2 cellular contexts compared by ENCODE assay signal in the genomic region with DNA sequence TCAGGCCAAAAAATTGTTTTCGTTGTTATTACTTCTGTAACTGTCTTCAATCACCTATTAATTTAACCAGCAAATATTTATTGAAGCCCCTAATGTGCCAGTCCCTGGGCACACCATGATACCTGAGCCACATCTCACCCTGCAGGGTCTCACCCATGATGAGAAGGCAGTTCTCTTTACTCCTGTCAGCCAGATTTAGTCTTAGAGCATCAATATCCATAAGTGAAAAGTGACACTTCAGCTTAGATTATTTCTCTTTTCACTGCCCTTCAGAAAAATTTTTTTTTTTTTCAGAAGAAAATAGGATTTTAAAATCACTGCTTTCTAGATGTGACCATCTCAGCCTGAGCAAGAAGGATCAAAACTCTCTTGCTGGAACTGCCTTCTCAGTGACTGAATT.
TF ChIP-seq lines count a peak whose summit lies in the region.

No MANE protein-coding gene starts in this region.

TF ChIP-seq in SK-N-SH, 30 proteins besides CTCF, POLR2A, EP300 and RAD21 (continued from another document):
- TF ChIP-seq, protein P1, sequence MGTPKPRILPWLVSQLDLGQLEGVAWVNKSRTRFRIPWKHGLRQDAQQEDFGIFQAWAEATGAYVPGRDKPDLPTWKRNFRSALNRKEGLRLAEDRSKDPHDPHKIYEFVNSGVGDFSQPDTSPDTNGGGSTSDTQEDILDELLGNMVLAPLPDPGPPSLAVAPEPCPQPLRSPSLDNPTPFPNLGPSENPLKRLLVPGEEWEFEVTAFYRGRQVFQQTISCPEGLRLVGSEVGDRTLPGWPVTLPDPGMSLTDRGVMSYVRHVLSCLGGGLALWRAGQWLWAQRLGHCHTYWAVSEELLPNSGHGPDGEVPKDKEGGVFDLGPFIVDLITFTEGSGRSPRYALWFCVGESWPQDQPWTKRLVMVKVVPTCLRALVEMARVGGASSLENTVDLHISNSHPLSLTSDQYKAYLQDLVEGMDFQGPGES (IDR thresholded peaks at IDR 0.05; ENCODE audit: low read depth, low read length): no peak
- no peak for TF ChIP-seq NFIC (IDR thresholded peaks at IDR 0.05; ENCODE audit: borderline replicate concordance)

TF ChIP-seq in SK-N-SH treated with all-trans-retinoic acid at 6 μM for 48 hours, 23 proteins besides CTCF, POLR2A, EP300 and RAD21 (continued from another document):
- TF ChIP-seq PATZ1 (CRISPR knock-in tag; IDR thresholded peaks at IDR 0.05; ENCODE audit: borderline replicate concordance) (no peak), TCF4 (CRISPR knock-in tag; IDR thresholded peaks at IDR 0.05; ENCODE audit: borderline replicate concordance) (no peak)
- TF ChIP-seq, protein P2, sequence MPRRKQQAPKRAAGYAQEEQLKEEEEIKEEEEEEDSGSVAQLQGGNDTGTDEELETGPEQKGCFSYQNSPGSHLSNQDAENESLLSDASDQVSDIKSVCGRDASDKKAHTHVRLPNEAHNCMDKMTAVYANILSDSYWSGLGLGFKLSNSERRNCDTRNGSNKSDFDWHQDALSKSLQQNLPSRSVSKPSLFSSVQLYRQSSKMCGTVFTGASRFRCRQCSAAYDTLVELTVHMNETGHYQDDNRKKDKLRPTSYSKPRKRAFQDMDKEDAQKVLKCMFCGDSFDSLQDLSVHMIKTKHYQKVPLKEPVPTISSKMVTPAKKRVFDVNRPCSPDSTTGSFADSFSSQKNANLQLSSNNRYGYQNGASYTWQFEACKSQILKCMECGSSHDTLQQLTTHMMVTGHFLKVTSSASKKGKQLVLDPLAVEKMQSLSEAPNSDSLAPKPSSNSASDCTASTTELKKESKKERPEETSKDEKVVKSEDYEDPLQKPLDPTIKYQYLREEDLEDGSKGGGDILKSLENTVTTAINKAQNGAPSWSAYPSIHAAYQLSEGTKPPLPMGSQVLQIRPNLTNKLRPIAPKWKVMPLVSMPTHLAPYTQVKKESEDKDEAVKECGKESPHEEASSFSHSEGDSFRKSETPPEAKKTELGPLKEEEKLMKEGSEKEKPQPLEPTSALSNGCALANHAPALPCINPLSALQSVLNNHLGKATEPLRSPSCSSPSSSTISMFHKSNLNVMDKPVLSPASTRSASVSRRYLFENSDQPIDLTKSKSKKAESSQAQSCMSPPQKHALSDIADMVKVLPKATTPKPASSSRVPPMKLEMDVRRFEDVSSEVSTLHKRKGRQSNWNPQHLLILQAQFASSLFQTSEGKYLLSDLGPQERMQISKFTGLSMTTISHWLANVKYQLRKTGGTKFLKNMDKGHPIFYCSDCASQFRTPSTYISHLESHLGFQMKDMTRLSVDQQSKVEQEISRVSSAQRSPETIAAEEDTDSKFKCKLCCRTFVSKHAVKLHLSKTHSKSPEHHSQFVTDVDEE (CRISPR knock-in tag; IDR thresholded peaks at IDR 0.05): no peak
